In the genomic region with DNA sequence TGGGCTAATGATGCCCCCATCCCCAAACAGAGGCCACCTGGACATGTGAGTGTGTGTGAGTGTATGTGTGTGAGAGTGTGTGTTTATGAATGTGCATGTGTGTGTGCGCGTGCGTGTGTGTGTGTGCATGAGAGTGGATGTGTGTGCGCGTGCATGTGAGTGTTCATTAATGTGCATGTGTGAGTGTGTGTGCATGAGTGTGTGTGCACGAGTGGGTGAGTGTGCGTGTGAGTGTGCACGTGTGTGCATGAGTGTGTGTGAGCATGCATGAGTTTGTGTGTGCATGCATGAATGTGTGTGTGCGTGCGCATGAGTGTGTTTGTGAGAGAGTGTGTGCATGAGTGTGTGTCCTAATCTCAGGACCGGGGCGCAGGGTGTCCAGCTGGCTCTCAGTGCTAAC, we compare ENCODE assay signal across 2 cellular contexts.
TF ChIP-seq lines count a peak whose summit lies in the region.

No MANE protein-coding gene starts in this region.

TF ChIP-seq in HEK293, 187 proteins besides CTCF, POLR2A, EP300 and RAD21 (continued from another document and continues in another):
- TF ChIP-seq, protein P1, sequence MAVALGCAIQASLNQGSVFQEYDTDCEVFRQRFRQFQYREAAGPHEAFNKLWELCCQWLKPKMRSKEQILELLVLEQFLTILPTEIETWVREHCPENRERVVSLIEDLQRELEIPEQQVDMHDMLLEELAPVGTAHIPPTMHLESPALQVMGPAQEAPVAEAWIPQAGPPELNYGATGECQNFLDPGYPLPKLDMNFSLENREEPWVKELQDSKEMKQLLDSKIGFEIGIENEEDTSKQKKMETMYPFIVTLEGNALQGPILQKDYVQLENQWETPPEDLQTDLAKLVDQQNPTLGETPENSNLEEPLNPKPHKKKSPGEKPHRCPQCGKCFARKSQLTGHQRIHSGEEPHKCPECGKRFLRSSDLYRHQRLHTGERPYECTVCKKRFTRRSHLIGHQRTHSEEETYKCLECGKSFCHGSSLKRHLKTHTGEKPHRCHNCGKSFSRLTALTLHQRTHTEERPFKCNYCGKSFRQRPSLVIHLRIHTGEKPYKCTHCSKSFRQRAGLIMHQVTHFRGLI (tag by site-specific recombination; IDR thresholded peaks at IDR 0.05), result no peak
- TF ChIP-seq ZNF112 (tag by site-specific recombination; IDR thresholded peaks at IDR 0.05) (no peak), ZNF473 (tag by site-specific recombination; IDR thresholded peaks at IDR 0.05) (0 out of 2 replicates have a peak, but pooled peaks have one; percentile 27), GLI4 (tag by site-specific recombination; IDR thresholded peaks at IDR 0.05) (no peak), ZNF140 (tag by site-specific recombination; IDR thresholded peaks at IDR 0.05) (no peak), MZF1 (tag by site-specific recombination; IDR thresholded peaks at IDR 0.05; ENCODE audit: borderline replicate concordance) (no peak), ZNF501 (tag by site-specific recombination; IDR thresholded peaks at IDR 0.05) (no peak), PRDM6 (tag by site-specific recombination; IDR thresholded peaks at IDR 0.05) (no peak), YY2 (tag by site-specific recombination; IDR thresholded peaks at IDR 0.05) (no peak), ZNF626 (tag by site-specific recombination; IDR thresholded peaks at IDR 0.05) (no peak), ZNF16 (tag by site-specific recombination; IDR thresholded peaks at IDR 0.05; ENCODE audit: low read depth) (no peak), PRDM1 (tag by site-specific recombination; IDR thresholded peaks at IDR 0.05) (no peak), ZNF133 (tag by site-specific recombination; IDR thresholded peaks at IDR 0.05) (peak; percentile 10; the same call in 1 of the 2 replicates), ZNF341 (tag by site-specific recombination; IDR thresholded peaks at IDR 0.05; ENCODE audit: low read depth) (no peak), ZBTB1 (tag by site-specific recombination; IDR thresholded peaks at IDR 0.05) (no peak), ATF2 (tag by site-specific recombination; IDR thresholded peaks at IDR 0.05; ENCODE audit: low read depth) (no peak), ZNF704 (tag by site-specific recombination; IDR thresholded peaks at IDR 0.05) (no peak), ZNF350 (tag by site-specific recombination; IDR thresholded peaks at IDR 0.05) (no peak), ZXDB (tag by site-specific recombination; IDR thresholded peaks at IDR 0.05) (no peak), ZNF138 (tag by site-specific recombination; IDR thresholded peaks at IDR 0.05; ENCODE audit: borderline replicate concordance) (no peak), ZNF830 (tag by site-specific recombination; IDR thresholded peaks at IDR 0.05; ENCODE audit: low read depth) (no peak), ZNF621 (tag by site-specific recombination; IDR thresholded peaks at IDR 0.05) (peak; percentile 70; the same call in 1 of the 2 replicates), ZNF596 (tag by site-specific recombination; IDR thresholded peaks at IDR 0.05) (no peak)
- TF ChIP-seq, protein P2, sequence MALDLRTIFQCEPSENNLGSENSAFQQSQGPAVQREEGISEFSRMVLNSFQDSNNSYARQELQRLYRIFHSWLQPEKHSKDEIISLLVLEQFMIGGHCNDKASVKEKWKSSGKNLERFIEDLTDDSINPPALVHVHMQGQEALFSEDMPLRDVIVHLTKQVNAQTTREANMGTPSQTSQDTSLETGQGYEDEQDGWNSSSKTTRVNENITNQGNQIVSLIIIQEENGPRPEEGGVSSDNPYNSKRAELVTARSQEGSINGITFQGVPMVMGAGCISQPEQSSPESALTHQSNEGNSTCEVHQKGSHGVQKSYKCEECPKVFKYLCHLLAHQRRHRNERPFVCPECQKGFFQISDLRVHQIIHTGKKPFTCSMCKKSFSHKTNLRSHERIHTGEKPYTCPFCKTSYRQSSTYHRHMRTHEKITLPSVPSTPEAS (tag by site-specific recombination; IDR thresholded peaks at IDR 0.05), result peak; percentile 99
- TF ChIP-seq, protein P3, sequence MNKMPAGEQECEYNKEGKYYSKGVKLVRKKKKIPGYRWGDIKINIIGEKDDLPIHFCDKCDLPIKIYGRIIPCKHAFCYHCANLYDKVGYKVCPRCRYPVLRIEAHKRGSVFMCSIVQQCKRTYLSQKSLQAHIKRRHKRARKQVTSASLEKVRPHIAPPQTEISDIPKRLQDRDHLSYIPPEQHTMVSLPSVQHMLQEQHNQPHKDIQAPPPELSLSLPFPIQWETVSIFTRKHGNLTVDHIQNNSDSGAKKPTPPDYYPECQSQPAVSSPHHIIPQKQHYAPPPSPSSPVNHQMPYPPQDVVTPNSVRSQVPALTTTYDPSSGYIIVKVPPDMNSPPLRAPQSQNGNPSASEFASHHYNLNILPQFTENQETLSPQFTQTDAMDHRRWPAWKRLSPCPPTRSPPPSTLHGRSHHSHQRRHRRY (tag by site-specific recombination; IDR thresholded peaks at IDR 0.05), result no peak

TF ChIP-seq in K562, 482 proteins besides CTCF, POLR2A, EP300 and RAD21 (continued from another document):
- TF ChIP-seq ZBTB26 (CRISPR knock-in tag; IDR thresholded peaks at IDR 0.05) (0 out of 2 replicates have a peak, but pooled peaks have one; percentile 48), MAX (CRISPR knock-in tag; IDR thresholded peaks at IDR 0.05) (0 out of 2 replicates have a peak, but pooled peaks have one; percentile 13), SFPQ (IDR thresholded peaks at IDR 0.05; ENCODE audit: low read depth, low read length) (no peak), HMG20A (CRISPR knock-in tag; conservative IDR thresholded peaks at IDR 0.05) (no peak), MYNN (IDR thresholded peaks at IDR 0.05) (peak; percentile 67; the same call in 1 of the 2 replicates), MYNN (CRISPR knock-in tag; IDR thresholded peaks at IDR 0.05) (no peak), CBFB (CRISPR knock-in tag; IDR thresholded peaks at IDR 0.05) (no peak)
TF ChIP-seq in K562: peak in this region for 4.
